In the genomic region with DNA sequence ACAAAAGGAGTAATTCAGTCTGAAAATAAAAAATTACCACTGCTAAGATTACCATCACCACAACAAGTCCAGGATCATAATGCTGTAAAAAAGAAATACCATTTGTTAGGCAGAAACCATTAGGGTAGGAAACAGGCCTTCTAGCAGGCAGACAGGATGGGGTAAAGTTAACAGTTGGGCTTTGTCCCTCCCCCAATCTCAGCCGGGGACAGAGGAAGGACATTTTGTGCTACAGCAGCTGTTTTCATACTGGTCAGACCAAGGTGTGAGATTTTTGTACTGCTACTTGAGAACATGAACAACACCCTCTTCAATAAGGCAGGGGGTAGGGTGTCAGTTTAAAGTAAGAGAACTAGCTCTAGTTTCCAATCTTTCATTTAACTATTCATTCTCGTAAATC, we compare ENCODE assay signal across 14 cellular contexts. TPM values are rescaled to one million over a fixed set of nuclear protein-coding genes. Genes with fewer than 3 reads are reported as not detected.
DNase-seq lines count a peak whose midpoint lies in the region; ATAC-seq, FAIRE-seq and TF ChIP-seq lines count a peak whose summit lies in the region.
"Had no signal": no experiment of that assay in that cellular context is flagged by ENCODE, and none has a peak within 500 bp of the region (broad histone marks: within the 10 kb centered on the region; RNA-seq: fewer than 3 reads in every experiment).

No MANE protein-coding gene starts in this region.

- H3K27me3 ChIP-seq in CD8-positive, alpha-beta T cell (ENCODE audit: insufficient read depth, low read length), result no peaks in the 10 kb centered on the region
- no peaks in the 10 kb centered on the region for H3K27me3 ChIP-seq in naive thymus-derived CD4-positive, alpha-beta T cell (ENCODE audit: control insufficient read depth in 2 of 2, insufficient read depth in 2 of 2, low read length in 2 of 2)
- H3K27me3 ChIP-seq: ascending aorta, esophagus squamous epithelium, Peyer's patch, suprapubic skin had no signal

- no peak overlapping the region for H3K4me3 ChIP-seq in CD8-positive, alpha-beta T cell (ENCODE audit: low read depth, low read length)
- H3K4me3 ChIP-seq in choroid plexus epithelial cell (ENCODE audit: low read depth, low read length), result no peak overlapping the region
- H3K4me3 ChIP-seq in naive thymus-derived CD4-positive, alpha-beta T cell (ENCODE audit: low read length), result no peak overlapping the region
- H3K4me3 ChIP-seq: ascending aorta, esophagus squamous epithelium, Peyer's patch, suprapubic skin had no signal

- no peak for ATAC-seq in CD8-positive, alpha-beta T cell
- peak; percentile 61 for ATAC-seq in naive thymus-derived CD4-positive, alpha-beta T cell
- no peak for ATAC-seq in HG02642 (IDR thresholded peaks at IDR 0.05; ENCODE audit: poor library complexity, unreplicated experiment)

- H3K36me3 Mint-ChIP-seq in CD8-positive, alpha-beta T cell, result peaks cover 32% of the 10 kb centered on the region
- H3K36me3 Mint-ChIP-seq in naive thymus-derived CD4-positive, alpha-beta T cell, result peaks cover 0 to 20% (median 14%) of the 10 kb centered on the region in 5 donors

- H3K36me3 ChIP-seq in CD8-positive, alpha-beta T cell (ENCODE audit: insufficient read depth, low read length), result peaks cover 12% of the 10 kb centered on the region
- peaks cover 13 to 23% (median 14%) of the 10 kb centered on the region in 3 experiments for H3K36me3 ChIP-seq in naive thymus-derived CD4-positive, alpha-beta T cell (ENCODE audit: control insufficient read depth in 2 of 3, insufficient read depth in 3 of 3, low read length in 3 of 3)

- DNase-seq in CD8-positive, alpha-beta T cell, result peak in 3 of 7 experiments; percentile 8 to 35 (median 16)
- DNase-seq in HTR-8/SVneo (ENCODE audit: insufficient read length, low spot score), result no peak
- peak; percentile 49 for DNase-seq in choroid plexus epithelial cell (ENCODE audit: low read depth)
- DNase-seq in naive thymus-derived CD4-positive, alpha-beta T cell, result no peak
- no peak for DNase-seq in activated CD4-positive, CD25-positive, alpha-beta regulatory T cell treated with anti-CD3 and anti-CD28 coated beads, Interleukin-2, amount 50 U/mL, for 72 hours
- DNase-seq in epidermal melanocyte (ENCODE audit: insufficient read length, low spot score), result no peak
- no peak for DNase-seq in activated CD4-positive, alpha-beta T cell treated with anti-CD3 and anti-CD28 coated beads, Interleukin-2, amount 50 U/mL, for 1 hour
- DNase-seq: esophagus squamous epithelium, HCEC 1CT, NCI-H146 had no signal

- POLR2A ChIA-PET in CD8-positive, alpha-beta T cell (lab: Charles Lee), result no interaction called here
- POLR2A ChIA-PET in naive thymus-derived CD4-positive, alpha-beta T cell (lab: Charles Lee), result interaction anchor here (0.6 kb wide), 2 partner anchors 11 to 65 kb away, joined by 3 to 4 read pairs; a partner anchor contains a TSS

- no peaks in the 10 kb centered on the region for H3K9me3 Mint-ChIP-seq in CD8-positive, alpha-beta T cell
- peaks cover 0 to 1% (median 0%) of the 10 kb centered on the region in 11 donors for H3K9me3 Mint-ChIP-seq in naive thymus-derived CD4-positive, alpha-beta T cell

- no peaks in the 10 kb centered on the region for H3K9me3 ChIP-seq in CD8-positive, alpha-beta T cell (ENCODE audit: low read length)
- no peaks in the 10 kb centered on the region for H3K9me3 ChIP-seq in naive thymus-derived CD4-positive, alpha-beta T cell (ENCODE audit: control insufficient read depth in 2 of 3, low read length in 3 of 3)
- H3K9me3 ChIP-seq: ascending aorta, esophagus squamous epithelium, Peyer's patch, suprapubic skin had no signal

- H3K4me1 ChIP-seq in CD8-positive, alpha-beta T cell (ENCODE audit: insufficient read depth, low read length), result peaks cover 17% of the 10 kb centered on the region
- H3K4me1 ChIP-seq in naive thymus-derived CD4-positive, alpha-beta T cell (ENCODE audit: control insufficient read depth in 2 of 2, insufficient read depth in 2 of 2, low read length in 2 of 2), result peaks cover 12 to 17% of the 10 kb centered on the region in 2 donors
- H3K4me1 ChIP-seq: ascending aorta had no signal

- peak overlapping the region; percentile 15 for H3K27ac Mint-ChIP-seq in CD8-positive, alpha-beta T cell
- H3K27ac Mint-ChIP-seq in naive thymus-derived CD4-positive, alpha-beta T cell, result peak overlapping the region in 5 of 9 donors; percentile 11 to 86 (median 58)

- peaks cover 29% of the 10 kb centered on the region for H3K4me1 Mint-ChIP-seq in CD8-positive, alpha-beta T cell (ENCODE audit: low read depth)
- H3K4me1 Mint-ChIP-seq in naive thymus-derived CD4-positive, alpha-beta T cell, result peaks cover 21 to 36% (median 27%) of the 10 kb centered on the region in 7 donors

- peak; percentile 36 for FAIRE-seq in HTR-8/SVneo (lab: Jason Lieb, UNC)

- no peak overlapping the region for H3K27ac ChIP-seq in CD8-positive, alpha-beta T cell (ENCODE audit: low read depth, low read length)
- no peak overlapping the region for H3K27ac ChIP-seq in naive thymus-derived CD4-positive, alpha-beta T cell (ENCODE audit: low read depth, low read length)
- H3K27ac ChIP-seq: ascending aorta, Peyer's patch, suprapubic skin had no signal

- intact Hi-C loops in CD8-positive, alpha-beta T cell (cut with DNase I, micrococcal nuclease), result no loop called here
- intact Hi-C loops in naive thymus-derived CD4-positive, alpha-beta T cell (cut with micrococcal nuclease), result no loop called here

- TF ChIP-seq CTCF in CD8-positive, alpha-beta T cell (IDR thresholded peaks at IDR 0.05), result no peak
- TF ChIP-seq CTCF in choroid plexus epithelial cell (conservative IDR thresholded peaks at IDR 0.05; ENCODE audit: low read depth, low read length), result no peak

- no peaks in the 10 kb centered on the region for H3K27me3 Mint-ChIP-seq in CD8-positive, alpha-beta T cell (ENCODE audit: low read depth)
- no peaks in the 10 kb centered on the region for H3K27me3 Mint-ChIP-seq in naive thymus-derived CD4-positive, alpha-beta T cell

- no peak overlapping the region for H3K4me3 Mint-ChIP-seq in CD8-positive, alpha-beta T cell
- peak overlapping the region in 2 of 10 donors; percentile 2 to 10 for H3K4me3 Mint-ChIP-seq in naive thymus-derived CD4-positive, alpha-beta T cell

- CTCF ChIA-PET in CD8-positive, alpha-beta T cell (lab: Charles Lee), result no interaction called here
- CTCF ChIA-PET in naive thymus-derived CD4-positive, alpha-beta T cell (lab: Charles Lee), result interaction anchor here (0.9 kb wide), 1 partner anchor 9 kb away, joined by 3 read pairs; no protein-coding TSS in a partner anchor

RNA-seq across cellular contexts. Expression of a gene that starts 49.2 kb away (rescaled TPM):
- total RNA-seq in CD8-positive, alpha-beta T cell, result 1 to 10 TPM in 1 of 2 experiments, under 1 TPM in 1; 0.28 to 1.1 TPM
- total RNA-seq in naive thymus-derived CD4-positive, alpha-beta T cell, result 10 to 100 TPM in 1 of 5 experiments, 1 to 10 TPM in 1, under 1 TPM in 3; 0.43 to 19.7 (median 0.67) TPM
- not detected for polyA plus RNA-seq in naive thymus-derived CD4-positive, alpha-beta T cell
- total RNA-seq: ascending aorta had no signal
